1 cellular context compared by ENCODE assay signal in genomic region chr1:26089125-26089524, GRCh38.
A peak's percentile ranks its signal among the peaks of the same experiment; 100 is the strongest.
TF ChIP-seq lines count a peak whose summit lies in the region.

No MANE protein-coding gene starts in this region.

TF ChIP-seq in K562, 482 proteins besides CTCF, POLR2A, EP300 and RAD21 (continued from another document):
- TF ChIP-seq ZBTB5 (IDR thresholded peaks at IDR 0.05): no peak
- TF ChIP-seq ZNF655 (CRISPR knock-in tag; IDR thresholded peaks at IDR 0.05): no peak
- TF ChIP-seq ZBTB26 (CRISPR knock-in tag; IDR thresholded peaks at IDR 0.05): no peak
- TF ChIP-seq ZNF347 (CRISPR knock-in tag; IDR thresholded peaks at IDR 0.05; ENCODE audit: low read depth): no peak
- TF ChIP-seq ZNF766 (CRISPR knock-in tag; conservative IDR thresholded peaks at IDR 0.05): no peak
- TF ChIP-seq CHD2 (IDR thresholded peaks at IDR 0.05; ENCODE audit: low read depth, low read length): no peak
- TF ChIP-seq ARID4B (CRISPR knock-in tag; IDR thresholded peaks at IDR 0.05): no peak
- TF ChIP-seq WHSC1 (IDR thresholded peaks at IDR 0.05; ENCODE audit: low read length): no peak
- TF ChIP-seq KLF16 (IDR thresholded peaks at IDR 0.05): no peak
- peak in 1 of 2 experiments; percentile 55; a peak in 1 of 4 replicates for TF ChIP-seq RCOR1 (IDR thresholded peaks at IDR 0.05; ENCODE audit: borderline replicate concordance in 1 of 2, low read depth in 2 of 2, low read length in 2 of 2)
- no peak for TF ChIP-seq FOXK2 (conservative IDR thresholded peaks at IDR 0.05 in 1 of 2, IDR thresholded peaks at IDR 0.05 in 1 of 2; ENCODE audit: low read depth in 2 of 2)
- TF ChIP-seq ZNF830 (CRISPR knock-in tag; IDR thresholded peaks at IDR 0.05): no peak
- no peak for TF ChIP-seq CEBPG (CRISPR knock-in tag; IDR thresholded peaks at IDR 0.05)
- no peak for TF ChIP-seq CEBPG (tag; conservative IDR thresholded peaks at IDR 0.05 in 1 of 2, IDR thresholded peaks at IDR 0.05 in 1 of 2)
- TF ChIP-seq HES1 (IDR thresholded peaks at IDR 0.05; ENCODE audit: low read depth): no peak
- TF ChIP-seq BRCA1 (IDR thresholded peaks at IDR 0.05): no peak
- TF ChIP-seq BRCA1 (CRISPR knock-in tag; IDR thresholded peaks at IDR 0.05): no peak
- no peak for TF ChIP-seq ZFP30 (CRISPR knock-in tag; IDR thresholded peaks at IDR 0.05; ENCODE audit: borderline replicate concordance)
- no peak for TF ChIP-seq ZC3H8 (IDR thresholded peaks at IDR 0.05)
- TF ChIP-seq ZNF764 (CRISPR knock-in tag; IDR thresholded peaks at IDR 0.05; ENCODE audit: low read depth): no peak
- no peak for TF ChIP-seq PTBP1 (IDR thresholded peaks at IDR 0.05; ENCODE audit: low read depth, low read length)
- TF ChIP-seq IFI16 (CRISPR knock-in tag; IDR thresholded peaks at IDR 0.05): no peak
- no peak for TF ChIP-seq FOXP4 (CRISPR knock-in tag; IDR thresholded peaks at IDR 0.05; ENCODE audit: borderline replicate concordance)
- no peak for TF ChIP-seq PURB (CRISPR knock-in tag; IDR thresholded peaks at IDR 0.05; ENCODE audit: low read depth)
- TF ChIP-seq PHB (CRISPR knock-in tag; IDR thresholded peaks at IDR 0.05): no peak
- TF ChIP-seq THAP7 (CRISPR knock-in tag; IDR thresholded peaks at IDR 0.05): no peak
- TF ChIP-seq ZFP36 (IDR thresholded peaks at IDR 0.05; ENCODE audit: low read depth, low read length, partially characterized antibody): peak; percentile 80
- no peak for TF ChIP-seq VEZF1 (CRISPR knock-in tag; IDR thresholded peaks at IDR 0.05)
- TF ChIP-seq ZNF785 (CRISPR knock-in tag; IDR thresholded peaks at IDR 0.05): no peak
- TF ChIP-seq BHLHE40 (IDR thresholded peaks at IDR 0.05; ENCODE audit: low read length): no peak
- no peak for TF ChIP-seq HDAC8 (tag; IDR thresholded peaks at IDR 0.05)
- TF ChIP-seq FOXJ3 (CRISPR knock-in tag; IDR thresholded peaks at IDR 0.05): no peak
- TF ChIP-seq SNIP1 (IDR thresholded peaks at IDR 0.05; ENCODE audit: low read depth): no peak
- TF ChIP-seq NELFE (IDR thresholded peaks at IDR 0.05; ENCODE audit: insufficient read depth, insufficient read length): no peak
- peak; percentile 67 to 79 for TF ChIP-seq KDM1A (IDR thresholded peaks at IDR 0.05)
- no peak for TF ChIP-seq NFXL1 (CRISPR knock-in tag; IDR thresholded peaks at IDR 0.05)
- TF ChIP-seq SMARCB1 (IDR thresholded peaks at IDR 0.05; ENCODE audit: insufficient read length, low read depth): no peak
- peak; percentile 9; the same call in 1 of the 2 replicates for TF ChIP-seq ZNF121 (CRISPR knock-in tag; conservative IDR thresholded peaks at IDR 0.05)
- no peak for TF ChIP-seq CREB3 (tag; conservative IDR thresholded peaks at IDR 0.05; ENCODE audit: low read depth)
- no peak for TF ChIP-seq HOMEZ (CRISPR knock-in tag; IDR thresholded peaks at IDR 0.05)
- no peak for TF ChIP-seq ZNF134 (CRISPR knock-in tag; conservative IDR thresholded peaks at IDR 0.05)
- peak; percentile 37 for TF ChIP-seq BRD9 (IDR thresholded peaks at IDR 0.05; ENCODE audit: low read depth, partially characterized antibody)
- no peak for TF ChIP-seq ZBED1 (IDR thresholded peaks at IDR 0.05)
- TF ChIP-seq TCF3 (CRISPR knock-in tag; IDR thresholded peaks at IDR 0.05): no peak
- no peak for TF ChIP-seq MTA2 (IDR thresholded peaks at IDR 0.05; ENCODE audit: low read depth)
